13 cellular contexts compared by ENCODE assay signal in genomic region chr17:75511610-75512575, GRCh38. TPM values are rescaled to one million over a fixed set of nuclear protein-coding genes. Genes with fewer than 3 reads are reported as not detected.
DNase-seq lines count a peak whose midpoint lies in the region; ATAC-seq, FAIRE-seq and TF ChIP-seq lines count a peak whose summit lies in the region.
"Had no signal": no experiment of that assay in that cellular context is flagged by ENCODE, and none has a peak within 500 bp of the region (broad histone marks: within the 10 kb centered on the region; RNA-seq: fewer than 3 reads in every experiment).

No MANE protein-coding gene starts in this region.

- no peak for TF ChIP-seq POLR2A in HCT116 (IDR thresholded peaks at IDR 0.05; ENCODE audit: borderline replicate concordance, extremely low read depth, insufficient read depth, insufficient read length)

- peak overlapping the region; percentile 36 for H3K4me2 ChIP-seq in HCT116 (ENCODE audit: low read length)
- peak overlapping the region; percentile 22 for H3K4me2 ChIP-seq in astrocyte (ENCODE audit: low read length)

- H3K79me2 ChIP-seq in HCT116 (ENCODE audit: insufficient read depth, low read length) (peaks cover 55% of the 10 kb centered on the region), astrocyte (ENCODE audit: insufficient read depth, low read length) (peaks cover 54% of the 10 kb centered on the region)

- peak overlapping the region; percentile 35; the same call in 1 of the 2 replicates for H3K27ac ChIP-seq in HCT116 (ENCODE audit: low read depth, low read length)
- no peak overlapping the region for H3K27ac ChIP-seq in astrocyte (ENCODE audit: low read depth, low read length)
- peak overlapping the region; percentile 58 for H3K27ac ChIP-seq in right cardiac atrium (ENCODE audit: low read length)
- peak overlapping the region in 1 of 2 donors; percentile 50 for H3K27ac ChIP-seq in small intestine (ENCODE audit: low read depth in 1 of 2, low read length in 1 of 2)

- H3K36me3 ChIP-seq in HCT116 (ENCODE audit: control insufficient read depth in 1 of 2, insufficient read depth in 2 of 2, low read length in 2 of 2): peaks cover 5 to 27% of the 10 kb centered on the region in 2 experiments; a peak in 2 of 4 replicates
- no peaks in the 10 kb centered on the region for H3K36me3 ChIP-seq in astrocyte (ENCODE audit: insufficient read depth, low read length)
- peaks cover 3 to 4% of the 10 kb centered on the region in 2 donors for H3K36me3 ChIP-seq in small intestine (ENCODE audit: control insufficient read depth in 2 of 2, insufficient read depth in 2 of 2, low read length in 2 of 2)

- H2AFZ ChIP-seq in HCT116 (ENCODE audit: low read depth, low read length, poor library complexity, severe bottlenecking): no peak overlapping the region
- no peak overlapping the region for H2AFZ ChIP-seq in astrocyte (ENCODE audit: low read depth, low read length)

- intact Hi-C loops in HCT116 (cut with micrococcal nuclease) (loop anchor here (10.0 kb wide), 1 partner anchor 233 kb away; no protein-coding TSS in a partner anchor), right cardiac atrium (cut with DNase I) (loop anchor here in 2 of 4 donors (5.0 kb wide), 2 partner anchors 75 to 80 kb away; partner anchors contain the start of gene MYO15B (in 1 of the 2))

- peaks cover 3% of the 10 kb centered on the region for H3K4me1 Mint-ChIP-seq in astrocyte (ENCODE audit: low read depth, unreplicated experiment)

- H3K4me3 Mint-ChIP-seq in astrocyte (ENCODE audit: unreplicated experiment): peak overlapping the region; percentile 20
- H3K4me3 Mint-ChIP-seq: activated B cell treated with CpG ODN at 0.5 μM for 24 hours had no signal

- H3K9ac ChIP-seq in HCT116 (ENCODE audit: low read length) (no peak overlapping the region), astrocyte (ENCODE audit: low read length) (no peak overlapping the region)

- no peak for DNase-seq in HCT116 (ENCODE audit: low read depth, low spot score)
- DNase-seq in astrocyte (ENCODE audit: low read depth): no peak
- DNase-seq in right cardiac atrium: peak; percentile 80 to 83 (median 83)
- peak; percentile 38 for DNase-seq in small intestine
- no peak for DNase-seq in GF-D8 (lab: John Stamatoyannopoulos, UW)
- no peak for DNase-seq in pons (ENCODE audit: low spot score)
- no peak for DNase-seq in DMS153 (lab: John Stamatoyannopoulos, UW)
- no peak for DNase-seq in HPDE6-E6E7 (ENCODE audit: extremely low spot score)
- DNase-seq: activated B cell treated with CpG ODN at 0.5 μM for 24 hours; activated gamma-delta T cell treated with Interleukin-2 at 50 U/mL for 16 hours; CD4-positive, alpha-beta T cell; MM.1S; stimulated activated naive CD8-positive, alpha-beta T cell treated with anti-CD3 and anti-CD28 coated beads, Interleukin-15, Interleukin-2, amounts not matched to agents 100 U/mL and 50 U/mL, for 24 hours had no signal

- WGBS in right cardiac atrium: 40% methylated on average over 13 of the region's 13 CpGs
- 60 to 67% (median 62%) methylated on average over 12 to 13 of the region's 13 CpGs for WGBS in small intestine, 3 donors

- H3K9me3 ChIP-seq in HCT116 (ENCODE audit: control insufficient read depth in 1 of 2, insufficient read depth in 1 of 2, low read depth in 1 of 2, low read length in 2 of 2) (no peaks in the 10 kb centered on the region), astrocyte (ENCODE audit: insufficient read depth, low read depth, low read length) (no peaks in the 10 kb centered on the region), right cardiac atrium (ENCODE audit: control insufficient read depth, low read length) (no peaks in the 10 kb centered on the region), small intestine (ENCODE audit: control insufficient read depth, low read depth) (no peaks in the 10 kb centered on the region)

- no peaks in the 10 kb centered on the region for H3K9me2 ChIP-seq in HCT116 (ENCODE audit: insufficient read depth)

- no peak for FAIRE-seq in astrocyte (lab: Jason Lieb, UNC)
- no peak for FAIRE-seq in small intestine (lab: Jason Lieb, UNC)

- RAD21 ChIA-PET in HCT116 (lab: Charles Lee; ENCODE audit: low non-redundant PET in 1 of 2, low total read pairs in 2 of 2, uncharacterized antibody in 2 of 2, unreplicated experiment in 2 of 2): no interaction called here

- H3K9me3 Mint-ChIP-seq in astrocyte (ENCODE audit: unreplicated experiment): no peaks in the 10 kb centered on the region
- H3K9me3 Mint-ChIP-seq: activated B cell treated with CpG ODN at 0.5 μM for 24 hours; CD4-positive, alpha-beta T cell had no signal

- TF ChIP-seq CTCF in HCT116 (IDR thresholded peaks at IDR 0.05 in 2 of 3, conservative IDR thresholded peaks at IDR 0.05 in 1 of 3; ENCODE audit: borderline replicate concordance in 1 of 3, insufficient read depth in 1 of 3, low read depth in 2 of 3, low read length in 2 of 3): no peak
- no peak for TF ChIP-seq CTCF in astrocyte (IDR thresholded peaks at IDR 0.05; ENCODE audit: insufficient read depth, low read depth, low read length)

- H3K4me1 ChIP-seq in HCT116 (ENCODE audit: control insufficient read depth in 1 of 2, insufficient read depth in 2 of 2, low read length in 2 of 2): peaks cover 21 to 56% of the 10 kb centered on the region in 2 experiments
- H3K4me1 ChIP-seq in astrocyte (ENCODE audit: insufficient read depth, low read length): peaks cover 25% of the 10 kb centered on the region
- H3K4me1 ChIP-seq in right cardiac atrium (ENCODE audit: control insufficient read depth, insufficient read depth, low read length): peaks cover 13% of the 10 kb centered on the region
- H3K4me1 ChIP-seq in small intestine (ENCODE audit: control insufficient read depth in 2 of 2, insufficient read depth in 1 of 2, low read depth in 1 of 2, low read length in 1 of 2): peaks cover 0 to 7% of the 10 kb centered on the region in 2 donors

- POLR2A ChIA-PET in HCT116 (lab: Charles Lee): interaction anchor here (0.6 to 1.0 kb wide), 3 partner anchors 9 to 223 kb away, joined by 3 read pairs; partner anchors contain the start of gene SLC25A19

- no peak for ATAC-seq in HCT116
- ATAC-seq in right cardiac atrium: peak in 1 of 2 donors; percentile 1
- ATAC-seq: stimulated activated naive CD8-positive, alpha-beta T cell treated with anti-CD3 and anti-CD28 coated beads, Interleukin-15, Interleukin-2, amounts not matched to agents 100 U/mL and 50 U/mL, for 24 hours had no signal

- H3K27me3 Mint-ChIP-seq in astrocyte (ENCODE audit: low read depth, unreplicated experiment): no peaks in the 10 kb centered on the region
- H3K27me3 Mint-ChIP-seq: activated B cell treated with CpG ODN at 0.5 μM for 24 hours; CD4-positive, alpha-beta T cell had no signal

- H3K27me3 ChIP-seq in HCT116 (ENCODE audit: insufficient read depth, low read length) (no peaks in the 10 kb centered on the region), astrocyte (ENCODE audit: insufficient read depth, low read length) (no peaks in the 10 kb centered on the region), right cardiac atrium (ENCODE audit: control insufficient read depth, insufficient read depth) (no peaks in the 10 kb centered on the region), small intestine (ENCODE audit: control insufficient read depth in 2 of 2, insufficient read depth in 2 of 2, low read length in 2 of 2) (no peaks in the 10 kb centered on the region)

- no TSS peak for BruUV-seq in HCT116 (replicated peaks; lab: Mats Ljungman, UMichigan)

- peaks cover 5% of the 10 kb centered on the region for H3K36me3 Mint-ChIP-seq in astrocyte (ENCODE audit: low read depth, unreplicated experiment)

- H3K4me3 ChIP-seq in HCT116 (replicated peaks in 1 of 2; ENCODE audit: low read depth in 1 of 2, low read length in 2 of 2) (no peak overlapping the region), astrocyte (ENCODE audit: insufficient read depth, low read depth, low read length) (no peak overlapping the region), right cardiac atrium (ENCODE audit: low read length) (no peak overlapping the region), small intestine (ENCODE audit: low read depth in 1 of 2, low read length in 2 of 2) (no peak overlapping the region)

- H3K27ac Mint-ChIP-seq in astrocyte (ENCODE audit: unreplicated experiment): no peak overlapping the region
- H3K27ac Mint-ChIP-seq: activated B cell treated with CpG ODN at 0.5 μM for 24 hours; CD4-positive, alpha-beta T cell had no signal

- no peak for TF ChIP-seq RAD21 in HCT116 (IDR thresholded peaks at IDR 0.05; ENCODE audit: low read depth)

- H4K20me1 ChIP-seq in HCT116 (ENCODE audit: insufficient read depth): no peaks in the 10 kb centered on the region; the same call in 1 of the 2 replicates
- peaks cover 69% of the 10 kb centered on the region for H4K20me1 ChIP-seq in astrocyte (ENCODE audit: insufficient read depth, low read length)

- CTCF ChIA-PET in HCT116 (lab: Charles Lee): interaction anchor here (1.0 kb wide), 1 partner anchor 13 kb away, joined by 4 read pairs; the partner anchor contains the start of gene LLGL2

TF ChIP-seq in HCT116, 20 proteins besides CTCF, POLR2A, EP300 and RAD21:
- TF ChIP-seq EGR1 (IDR thresholded peaks at IDR 0.05; ENCODE audit: low read depth) (no peak), POLR2AphosphoS5 (IDR thresholded peaks at IDR 0.05; ENCODE audit: low read depth, low read length) (peak; percentile 28; the same call in 1 of the 2 replicates)
TF ChIP-seq in HCT116: peak in this region for 1.

RNA-seq across cellular contexts. Expression of gene CASKIN2, which starts 3.4 kb away (rescaled TPM):
- total RNA-seq in HCT116 (2021; ENCODE audit: unreplicated experiment): 38.4 TPM
- polyA plus RNA-seq in HCT116 (2012): 14.5 and 16.3 TPM in 2 replicates
- 16.9 and 22.8 TPM in 2 replicates for total RNA-seq in astrocyte
- 10 to 100 TPM; 38.0 to 50.4 (median 46.4) TPM for total RNA-seq in right cardiac atrium
- 25.9 TPM for polyA plus RNA-seq in right cardiac atrium
- polyA plus RNA-seq in small intestine: 10 to 100 TPM in 1 of 3 donors, 1 to 10 TPM in 2; 7.6 to 15.6 (median 8.6) TPM

RNA-seq across cellular contexts. Expression of gene TSEN54, which starts 4.4 kb away (rescaled TPM):
- total RNA-seq in HCT116 (2021; ENCODE audit: unreplicated experiment): 87.3 TPM
- 80.0 and 86.5 TPM in 2 replicates for polyA plus RNA-seq in HCT116 (2012)
- 15.1 and 16.5 TPM in 2 replicates for total RNA-seq in astrocyte
- total RNA-seq in right cardiac atrium: 1 to 10 TPM; 5.9 to 7.1 (median 6.8) TPM
- polyA plus RNA-seq in right cardiac atrium: 9.6 TPM
- 10 to 100 TPM; 35.5 to 91.1 (median 79.4) TPM for polyA plus RNA-seq in small intestine

RNA-seq across cellular contexts. Expression of gene LLGL2, which starts 13.6 kb away (rescaled TPM):
- total RNA-seq in HCT116 (2021; ENCODE audit: unreplicated experiment) (209 TPM), astrocyte (6.9 and 14.8 TPM in 2 replicates), right cardiac atrium (10 to 100 TPM in 1 of 4 donors, 1 to 10 TPM in 3; 5.7 to 10.4 (median 7.6) TPM)
- 177 and 183 TPM in 2 replicates for polyA plus RNA-seq in HCT116 (2012)
- polyA plus RNA-seq in right cardiac atrium (8.6 TPM), small intestine (100 to 1,000 TPM; 140 to 365 (median 336) TPM)

RNA-seq across cellular contexts. Expression of gene TMEM94, which starts 55.5 kb away (rescaled TPM):
- total RNA-seq in HCT116 (2021; ENCODE audit: unreplicated experiment) (75.4 TPM), astrocyte (52.4 and 54.5 TPM in 2 replicates), right cardiac atrium (10 to 100 TPM; 40.3 to 54.6 (median 50.3) TPM)
- 64.3 and 69.0 TPM in 2 replicates for polyA plus RNA-seq in HCT116 (2012)
- polyA plus RNA-seq in right cardiac atrium (41.0 TPM), small intestine (10 to 100 TPM; 41.8 to 87.7 (median 57.3) TPM)

Comparison
In these comparisons a context has a peak if more than half of its experiments do, and no peak if none do; other contexts are left out.
1. DNase-seq: peak in right cardiac atrium (3 of 3) and small intestine (single experiment); none in HCT116 (single experiment), astrocyte (single experiment), GF-D8 (single experiment), pons (single experiment), DMS153 (single experiment) and HPDE6-E6E7 (single experiment).
2. RNA of gene LLGL2, which starts 13.6 kb away (total RNA-seq): 209 TPM in HCT116 (single experiment); 6.9 to 14.8 TPM in astrocyte and 5.7 to 10.4 TPM in right cardiac atrium; every median in the first group is over 10 times any median in the second.